In genomic region chr11:308037-308708, GRCh38 we compare ENCODE assay signal across 9 cellular contexts. TPM values are rescaled to one million over a fixed set of nuclear protein-coding genes. Genes with fewer than 3 reads are reported as not detected.
DNase-seq lines count a peak whose midpoint lies in the region; ATAC-seq and TF ChIP-seq lines count a peak whose summit lies in the region.
"Not testable (repeated sequence)": the region's sequence is repeated elsewhere in the genome, so short reads cannot be mapped to it uniquely, and the experiment has no call there.
"Had no signal": no experiment of that assay in that cellular context is flagged by ENCODE, and none has a peak within 500 bp of the region (broad histone marks: within the 10 kb centered on the region; RNA-seq: fewer than 3 reads in every experiment).

No MANE protein-coding gene starts in this region.

- H3K4me3 ChIP-seq in SK-N-SH (ENCODE audit: low read depth in 2 of 2, low read length in 1 of 2) (peak overlapping the region in 1 of 2 experiments; percentile 45; a peak in 2 of 4 replicates), epithelial cell of esophagus (ENCODE audit: low read length) (peak overlapping the region; percentile 32), rectal smooth muscle tissue (ENCODE audit: low read length) (peak overlapping the region; percentile 62), aorta (ENCODE audit: low read length in 2 of 2) (peak overlapping the region in 1 of 2 donors; percentile 76)

- H3K27ac ChIP-seq in SK-N-SH (ENCODE audit: low read depth in 2 of 2, low read length in 1 of 2) (peak overlapping the region in 1 of 2 experiments; percentile 34; a peak in 1 of 4 replicates), rectal smooth muscle tissue (ENCODE audit: low read depth, low read length) (peak overlapping the region; percentile 59), aorta (ENCODE audit: low read depth in 1 of 2, low read length in 2 of 2) (peak overlapping the region; percentile 2 to 10)

- WGBS in SK-N-SH (ENCODE audit: low lambda C conversion rate): 36% methylated on average over 6 of the region's 20 CpGs
- WGBS in aorta, 2 donors: 3 to 9% methylated on average over 16 to 20 of the region's 20 CpGs

- H3K79me2 ChIP-seq in SK-N-SH (ENCODE audit: insufficient read depth): peaks cover 11% of the 10 kb centered on the region; the same call in 1 of the 2 replicates

- CTCF ChIA-PET in GM10248 (lab: Yijun Ruan, JAX) (interaction anchor here (1.1 to 3.7 kb wide), 4 partner anchors 8 to 89 kb away, joined by 3 to 33 read pairs (median 3); no protein-coding TSS in a partner anchor), SK-N-SH (lab: Yijun Ruan, JAX) (interaction anchor here (1.4 to 1.8 kb wide), 3 partner anchors 18 to 140 kb away, joined by 3 to 5 read pairs (median 3); no protein-coding TSS in a partner anchor)

- POLR2A ChIA-PET in GM10248 (lab: Yijun Ruan, JAX); SK-N-SH (lab: Yijun Ruan, JAX): not testable (repeated sequence)

- intact Hi-C loops in aorta (cut with DNase I): loop anchor here (2.0 to 10.0 kb wide), 3 partner anchors 44 to 73 kb away; partner anchors contain the start of genes PSMD13 (in 1 of the 2) and SIRT3 (in 1 of the 2)

- not testable (repeated sequence) for H2AFZ ChIP-seq in SK-N-SH (ENCODE audit: low read depth)

- not testable (repeated sequence) for DNase-seq in GM10248 (ENCODE audit: extremely low spot score); SK-N-SH
- DNase-seq in Kasumi-1 (lab: John Stamatoyannopoulos, UW) (peak; percentile 98 to 99), epithelial cell of esophagus (ENCODE audit: low read depth) (peak; percentile 25), left kidney (ENCODE audit: low read depth, low spot score) (peak; percentile 97), aorta (peak; percentile 86 to 90)

- not testable (repeated sequence) for H3K36me3 Mint-ChIP-seq in activated naive CD4-positive, alpha-beta T cell treated with anti-CD3 and anti-CD28 coated beads, Interleukin-2, amount 50 U/mL, for 24 hours

- peak overlapping the region; percentile 94 for H3K4me3 Mint-ChIP-seq in activated naive CD4-positive, alpha-beta T cell treated with anti-CD3 and anti-CD28 coated beads, Interleukin-2, amount 50 U/mL, for 24 hours

- H3K4me2 ChIP-seq in SK-N-SH: peak overlapping the region; percentile 28; the same call in 1 of the 2 replicates

- not testable (repeated sequence) for H3K4me1 ChIP-seq in SK-N-SH (ENCODE audit: control insufficient read depth in 1 of 2, insufficient read depth in 2 of 2, low read depth in 1 of 2, low read length in 1 of 2); rectal smooth muscle tissue (ENCODE audit: control insufficient read depth, insufficient read depth, low read length); aorta (ENCODE audit: control insufficient read depth in 1 of 2, insufficient read depth in 2 of 2, low read length in 2 of 2)

- TF ChIP-seq CTCF in GM10248 (IDR thresholded peaks at IDR 0.05; ENCODE audit: control extremely low read depth, extremely low read depth, low read depth, missing control alignments): peak; percentile 5
- not testable (repeated sequence) for TF ChIP-seq CTCF in SK-N-SH (IDR thresholded peaks at IDR 0.05); epithelial cell of esophagus (IDR thresholded peaks at IDR 0.05; ENCODE audit: insufficient read depth, low read depth, low read length, missing control alignments)

- H3K27me3 ChIP-seq in SK-N-SH (ENCODE audit: insufficient read depth); rectal smooth muscle tissue (ENCODE audit: control insufficient read depth, insufficient read depth, low read length); aorta (ENCODE audit: control insufficient read depth in 1 of 2, insufficient read depth in 2 of 2, low read length in 1 of 2): not testable (repeated sequence)

- not testable (repeated sequence) for H3K9me3 Mint-ChIP-seq in activated naive CD4-positive, alpha-beta T cell treated with anti-CD3 and anti-CD28 coated beads, Interleukin-2, amount 50 U/mL, for 24 hours

- H3K4me1 Mint-ChIP-seq in activated naive CD4-positive, alpha-beta T cell treated with anti-CD3 and anti-CD28 coated beads, Interleukin-2, amount 50 U/mL, for 24 hours: peaks cover 59% of the 10 kb centered on the region

- H3F3A ChIP-seq in SK-N-SH (replicated peaks; ENCODE audit: insufficient read depth): peaks cover 13% of the 10 kb centered on the region

- not testable (repeated sequence) for H4K20me1 ChIP-seq in SK-N-SH (ENCODE audit: insufficient read depth)

- H3K9me3 ChIP-seq in SK-N-SH; aorta (ENCODE audit: control insufficient read depth, low read length): not testable (repeated sequence)

- not testable (repeated sequence) for H3K9ac ChIP-seq in SK-N-SH
- H3K9ac ChIP-seq in rectal smooth muscle tissue (ENCODE audit: low read length): peak overlapping the region; percentile 11

- not testable (repeated sequence) for TF ChIP-seq EP300 in SK-N-SH (IDR thresholded peaks at IDR 0.05; ENCODE audit: borderline replicate concordance in 1 of 2, low read depth in 1 of 2, low read length in 1 of 2)

- not testable (repeated sequence) for H3K36me3 ChIP-seq in SK-N-SH (replicated peaks in 1 of 2; ENCODE audit: control insufficient read depth in 1 of 2, insufficient read depth in 2 of 2, low read length in 1 of 2); rectal smooth muscle tissue (ENCODE audit: control insufficient read depth, insufficient read depth, low read length); aorta (ENCODE audit: control insufficient read depth in 1 of 2, insufficient read depth in 2 of 2, low read length in 1 of 2)

- not testable (repeated sequence) for H3K9me2 ChIP-seq in SK-N-SH

- not testable (repeated sequence) for TF ChIP-seq RAD21 in SK-N-SH (IDR thresholded peaks at IDR 0.05; ENCODE audit: low read length)

- peak; percentile 75 for ATAC-seq in aorta (ENCODE audit: low FRiP score)

- H3K27ac Mint-ChIP-seq in activated naive CD4-positive, alpha-beta T cell treated with anti-CD3 and anti-CD28 coated beads, Interleukin-2, amount 50 U/mL, for 24 hours: peak overlapping the region; percentile 99

- not testable (repeated sequence) for H3K27me3 Mint-ChIP-seq in activated naive CD4-positive, alpha-beta T cell treated with anti-CD3 and anti-CD28 coated beads, Interleukin-2, amount 50 U/mL, for 24 hours

TF ChIP-seq in SK-N-SH, 30 proteins besides CTCF, POLR2A, EP300 and RAD21:
- TF ChIP-seq TCF12 (IDR thresholded peaks at IDR 0.05) (peak; percentile 47; the same call in 1 of the 2 replicates), GABPA (IDR thresholded peaks at IDR 0.05; ENCODE audit: low read depth) (peak; percentile 61), TAF1 (IDR thresholded peaks at IDR 0.05; ENCODE audit: borderline replicate concordance, low read depth, low read length) (0 out of 2 replicates have a peak, but pooled peaks have one; percentile 16), PBX3 (IDR thresholded peaks at IDR 0.05) (0 out of 2 replicates have a peak, but pooled peaks have one; percentile 17), ELF1 (IDR thresholded peaks at IDR 0.05) (0 out of 2 replicates have a peak, but pooled peaks have one; percentile 23), MAX (IDR thresholded peaks at IDR 0.05; ENCODE audit: low read depth) (peak; percentile 15; the same call in 1 of the 2 replicates)
TF ChIP-seq in SK-N-SH: peak in this region for 6; not testable (repeated sequence) for 24.

RNA-seq across cellular contexts. Expression of gene IFITM2, which starts 0.6 kb away (rescaled TPM):
- polyA plus RNA-seq in SK-N-SH (2012; rRNA removed) (398 and 518 TPM in 2 replicates), aorta (1,000 to 10,000 TPM in 1 of 2 donors, 100 to 1,000 TPM in 1; 424 to 1,109 TPM)
- 239 and 341 TPM in 2 replicates for polyA plus RNA-seq in SK-N-SH (2012; cell fraction: cytosol; rRNA removed)
- 92.5 and 106 TPM in 2 replicates for polyA plus RNA-seq in SK-N-SH (2012; cell fraction: nucleus; rRNA removed)
- total RNA-seq in aorta: 100 to 1,000 TPM; 695 to 841 TPM

RNA-seq across cellular contexts. Expression of gene IFITM1, which starts 5.7 kb away (rescaled TPM):
- polyA plus RNA-seq in SK-N-SH (2012; rRNA removed) (15.3 and 19.4 TPM in 2 replicates), aorta (10 to 100 TPM; 46.7 to 88.3 TPM)
- 10.6 and 12.6 TPM in 2 replicates for polyA plus RNA-seq in SK-N-SH (2012; cell fraction: cytosol; rRNA removed)
- 4.7 and 8.8 TPM in 2 replicates for polyA plus RNA-seq in SK-N-SH (2012; cell fraction: nucleus; rRNA removed)
- 100 to 1,000 TPM; 278 to 311 TPM for total RNA-seq in aorta

RNA-seq across cellular contexts. Expression of gene IFITM5, which starts 8.8 kb away (rescaled TPM):
- polyA plus RNA-seq in SK-N-SH (2012; rRNA removed) (not detected in 2 replicates), aorta (not detected)
- polyA plus RNA-seq in SK-N-SH (2012; cell fraction: cytosol; rRNA removed): not detected in 2 replicates
- polyA plus RNA-seq in SK-N-SH (2012; cell fraction: nucleus; rRNA removed): not detected in 2 replicates
- total RNA-seq in aorta: not detected
- total RNA-seq: mesenteric fat pad had no signal

RNA-seq across cellular contexts. Expression of gene IFITM3, which starts 12.5 kb away (rescaled TPM):
- 229 and 326 TPM in 2 replicates for polyA plus RNA-seq in SK-N-SH (2012; rRNA removed)
- 148 and 237 TPM in 2 replicates for polyA plus RNA-seq in SK-N-SH (2012; cell fraction: cytosol; rRNA removed)
- 84.2 and 113 TPM in 2 replicates for polyA plus RNA-seq in SK-N-SH (2012; cell fraction: nucleus; rRNA removed)
- total RNA-seq in aorta: 1,000 to 10,000 TPM; 1,112 to 1,381 TPM
- polyA plus RNA-seq in aorta: 1,000 to 10,000 TPM in 1 of 2 donors, 100 to 1,000 TPM in 1; 856 to 2,374 TPM

RNA-seq across cellular contexts. Expression of gene PGGHG, which starts 19.2 kb away (rescaled TPM):
- polyA plus RNA-seq in SK-N-SH (2012; rRNA removed) (19.9 and 26.5 TPM in 2 replicates), aorta (100 to 1,000 TPM in 1 of 2 donors, 10 to 100 TPM in 1; 23.9 to 197 TPM)
- 1.5 and 2.6 TPM in 2 replicates for polyA plus RNA-seq in SK-N-SH (2012; cell fraction: cytosol; rRNA removed)
- 251 and 265 TPM in 2 replicates for polyA plus RNA-seq in SK-N-SH (2012; cell fraction: nucleus; rRNA removed)
- 10 to 100 TPM; 42.1 to 61.6 TPM for total RNA-seq in aorta
